Comparison of ENCODE assay signal across 1 cellular context in the genomic region with DNA sequence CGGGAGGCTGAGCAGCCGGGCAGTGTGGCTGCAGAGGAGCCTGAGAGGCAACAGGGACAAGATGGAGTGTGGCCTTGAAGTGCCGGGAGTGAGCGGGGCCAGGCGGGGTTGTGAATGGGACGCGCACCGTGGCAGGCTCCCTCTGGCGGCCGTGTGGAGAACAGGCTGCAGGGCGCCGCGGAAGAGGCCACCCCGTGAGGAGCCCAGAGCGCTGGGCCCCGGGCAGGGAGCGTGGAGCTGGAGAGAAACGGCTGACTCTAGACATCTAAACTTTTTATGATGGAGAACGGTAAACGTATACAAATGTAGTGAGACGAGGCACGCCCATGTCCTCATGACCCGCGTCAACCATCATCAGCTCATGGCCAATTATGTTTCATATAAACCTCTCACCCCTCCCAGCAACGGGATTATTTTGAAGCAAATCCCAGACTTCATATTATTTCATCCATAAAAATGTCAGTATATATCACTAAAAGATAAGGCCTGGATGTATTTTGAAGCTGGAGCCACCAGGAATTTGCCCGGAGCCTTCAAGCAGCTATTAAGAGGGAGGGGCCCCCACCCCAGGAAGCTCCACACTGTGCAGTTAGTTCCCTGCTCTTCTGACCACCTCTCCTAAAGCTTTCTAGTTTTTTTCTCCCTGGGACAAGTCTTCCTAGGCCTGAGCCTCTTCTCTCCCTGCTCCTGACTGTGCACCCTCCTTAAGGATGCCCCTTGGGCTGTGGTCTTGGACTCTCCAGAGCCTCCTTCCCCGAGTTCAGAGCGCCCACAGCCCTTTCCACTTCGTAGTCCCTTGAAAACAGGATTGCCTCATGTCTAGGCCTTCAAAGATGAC.
TF ChIP-seq lines count a peak whose summit lies in the region.

No MANE protein-coding gene starts in this region.

TF ChIP-seq in H1, 55 proteins besides CTCF, POLR2A, EP300 and RAD21 (continued from another document):
- TF ChIP-seq HDAC2 (IDR thresholded peaks at IDR 0.05; ENCODE audit: borderline replicate concordance in 1 of 2, low read depth in 2 of 2, low read length in 2 of 2) (0 out of 4 replicates have a peak, but pooled peaks of 1 of the 2 experiments have one; percentile 32), SAP30 (IDR thresholded peaks at IDR 0.05; ENCODE audit: insufficient read depth, insufficient replicate concordance, low read length) (no peak), MAFK (IDR thresholded peaks at IDR 0.05; ENCODE audit: low read depth, low read length) (no peak), EZH2 (IDR thresholded peaks at IDR 0.05; ENCODE audit: low read depth, low read length, severe bottlenecking) (no peak), JUND (IDR thresholded peaks at IDR 0.05; ENCODE audit: low read length) (0 out of 2 replicates have a peak, but pooled peaks have one; percentile 51), SIN3A (conservative IDR thresholded peaks at IDR 0.05 in 1 of 2, IDR thresholded peaks at IDR 0.05 in 1 of 2; ENCODE audit: low read depth in 1 of 2, low read length in 2 of 2) (0 out of 4 replicates have a peak, but pooled peaks of 1 of the 2 experiments have one; percentile 27), JUN (IDR thresholded peaks at IDR 0.05; ENCODE audit: low read depth, low read length) (no peak), POLR2AphosphoS5 (IDR thresholded peaks at IDR 0.05; ENCODE audit: low read depth, low read length) (no peak), ASH2L (IDR thresholded peaks at IDR 0.05; ENCODE audit: low read length) (peak; percentile 32), TBP (IDR thresholded peaks at IDR 0.05; ENCODE audit: low read depth, low read length) (no peak), CHD2 (IDR thresholded peaks at IDR 0.05; ENCODE audit: low read length) (peak; percentile 33; the same call in 1 of the 2 replicates), SUZ12 (IDR thresholded peaks at IDR 0.05; ENCODE audit: low read length) (no peak), GABPA (IDR thresholded peaks at IDR 0.05; ENCODE audit: borderline replicate concordance, insufficient read depth, low read length) (peak; percentile 46; the same call in 1 of the 2 replicates), FOSL1 (IDR thresholded peaks at IDR 0.05; ENCODE audit: insufficient read depth, low read depth, low read length) (no peak), CHD1 (IDR thresholded peaks at IDR 0.05; ENCODE audit: low read depth, low read length) (no peak), POU5F1 (IDR thresholded peaks at IDR 0.05; ENCODE audit: low read depth, low read length) (no peak)
- TF ChIP-seq, protein P1, sequence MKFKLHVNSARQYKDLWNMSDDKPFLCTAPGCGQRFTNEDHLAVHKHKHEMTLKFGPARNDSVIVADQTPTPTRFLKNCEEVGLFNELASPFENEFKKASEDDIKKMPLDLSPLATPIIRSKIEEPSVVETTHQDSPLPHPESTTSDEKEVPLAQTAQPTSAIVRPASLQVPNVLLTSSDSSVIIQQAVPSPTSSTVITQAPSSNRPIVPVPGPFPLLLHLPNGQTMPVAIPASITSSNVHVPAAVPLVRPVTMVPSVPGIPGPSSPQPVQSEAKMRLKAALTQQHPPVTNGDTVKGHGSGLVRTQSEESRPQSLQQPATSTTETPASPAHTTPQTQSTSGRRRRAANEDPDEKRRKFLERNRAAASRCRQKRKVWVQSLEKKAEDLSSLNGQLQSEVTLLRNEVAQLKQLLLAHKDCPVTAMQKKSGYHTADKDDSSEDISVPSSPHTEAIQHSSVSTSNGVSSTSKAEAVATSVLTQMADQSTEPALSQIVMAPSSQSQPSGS (IDR thresholded peaks at IDR 0.05; ENCODE audit: low read length), result no peak
- TF ChIP-seq, protein P2, sequence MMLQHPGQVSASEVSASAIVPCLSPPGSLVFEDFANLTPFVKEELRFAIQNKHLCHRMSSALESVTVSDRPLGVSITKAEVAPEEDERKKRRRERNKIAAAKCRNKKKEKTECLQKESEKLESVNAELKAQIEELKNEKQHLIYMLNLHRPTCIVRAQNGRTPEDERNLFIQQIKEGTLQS (IDR thresholded peaks at IDR 0.05; ENCODE audit: insufficient read depth, low read depth, low read length), result no peak
TF ChIP-seq in H1: peak in this region for 15.
